ENCODE assay signal across 8 cellular contexts in genomic region chr12:53500119-53500775, GRCh38. TPM values are rescaled to one million over a fixed set of nuclear protein-coding genes. Genes with fewer than 3 reads are reported as not detected.
A peak's percentile ranks its signal among the peaks of the same experiment; 100 is the strongest.
DNase-seq lines count a peak whose midpoint lies in the region; ATAC-seq and TF ChIP-seq lines count a peak whose summit lies in the region.

No MANE protein-coding gene starts in this region.

- H3K27ac ChIP-seq in ascending aorta (peak overlapping the region; percentile 94 to 98), spleen (peak overlapping the region; percentile 91 to 98 (median 96))

- H3K4me1 ChIP-seq in ascending aorta (peaks cover 17 to 31% of the 10 kb centered on the region in 2 donors), spleen (peaks cover 7 to 77% (median 50%) of the 10 kb centered on the region in 6 donors)

- H3K27me3 ChIP-seq in ascending aorta (no peaks in the 10 kb centered on the region), spleen (replicated peaks in 1 of 7) (no peaks in the 10 kb centered on the region)

- H3K4me3 ChIP-seq in ascending aorta = peak overlapping the region; percentile 69 to 74
- peak overlapping the region; percentile 74 for H3K4me3 ChIP-seq in iPS-18c (ENCODE audit: insufficient read depth, low read depth, low read length)
- peak overlapping the region; percentile 53 to 87 (median 66) for H3K4me3 ChIP-seq in spleen

- TF ChIP-seq CTCF in ascending aorta (IDR thresholded peaks at IDR 0.05) (no peak), spleen (IDR thresholded peaks at IDR 0.05 in 8 of 11, conservative IDR thresholded peaks at IDR 0.05 in 3 of 11) (no peak)

- WGBS in spleen, 5 donors = 1 to 7% (median 2%) methylated on average over 9 to 18 of the region's 18 CpGs

- DNase-seq in ELR (ENCODE audit: low read depth) (peak; percentile 68), M059J (ENCODE audit: low read depth) (peak; percentile 65), ascending aorta (ENCODE audit: low spot score in 2 of 2) (peak in 1 of 2 donors; percentile 86), spleen (no peak), NCI-H1436 (lab: John Stamatoyannopoulos, UW) (no peak), NCI-H524 (lab: John Stamatoyannopoulos, UW) (no peak)

- no peak for ATAC-seq in HG02678 (IDR thresholded peaks at IDR 0.05; ENCODE audit: unreplicated experiment)

- TF ChIP-seq POLR2A in spleen (IDR thresholded peaks at IDR 0.05) = peak in 2 of 3 donors; percentile 89 to 91

- H3K9me3 ChIP-seq in ascending aorta = no peaks in the 10 kb centered on the region
- H3K9me3 ChIP-seq in iPS-18c (ENCODE audit: control insufficient read depth, insufficient read depth, low read length) = no peaks in the 10 kb centered on the region
- H3K9me3 ChIP-seq in spleen = no peaks in the 10 kb centered on the region

- intact Hi-C loops in ascending aorta (cut with DNase I) (loop anchor here (1.0 to 5.0 kb wide), 4 partner anchors 48 to 453 kb away; partner anchors contain the start of genes PCBP2 and PRR13), spleen (cut with DNase I; ENCODE audit: low total_unique reads) (loop anchor here (10.0 kb wide), 1 partner anchor 45 kb away; the partner anchor contains the start of gene PCBP2)

- no peaks in the 10 kb centered on the region for H3K36me3 ChIP-seq in ascending aorta
- H3K36me3 ChIP-seq in spleen = peaks cover 0 to 25% (median 11%) of the 10 kb centered on the region in 6 donors

RNA-seq across cellular contexts. Expression of gene TARBP2, which starts 0.8 kb away (rescaled TPM):
- total RNA-seq in M059J (2014; rRNA removed; shearing (Covaris generic)) = 29.4 and 31.7 TPM in 2 replicates
- total RNA-seq in ascending aorta (32.9 TPM), spleen (10 to 100 TPM; 25.9 to 43.7 (median 31.8) TPM)
- polyA plus RNA-seq in spleen = 10 to 100 TPM; 29.0 to 57.1 (median 42.7) TPM

RNA-seq across cellular contexts. Expression of gene MAP3K12, which starts 1.0 kb away (rescaled TPM):
- 5.6 and 7.7 TPM in 2 replicates for total RNA-seq in M059J (2014; rRNA removed; shearing (Covaris generic))
- total RNA-seq in ascending aorta (20.8 TPM), spleen (10 to 100 TPM; 13.6 to 27.4 (median 20.8) TPM)
- polyA plus RNA-seq in spleen = 10 to 100 TPM in 2 of 3 donors, 1 to 10 TPM in 1; 8.0 to 13.7 (median 10.9) TPM

RNA-seq across cellular contexts. Expression of gene NPFF, which starts 7.0 kb away (rescaled TPM):
- not detected in 2 replicates for total RNA-seq in M059J (2014; rRNA removed; shearing (Covaris generic))
- total RNA-seq in ascending aorta (2.8 TPM), spleen (not detected)
- 1 to 10 TPM in 2 of 3 donors, under 1 TPM in 1; 0.49 to 2.0 (median 1.3) TPM for polyA plus RNA-seq in spleen

RNA-seq across cellular contexts. Expression of gene PCBP2, which starts 48.3 kb away (rescaled TPM):
- total RNA-seq in M059J (2014; rRNA removed; shearing (Covaris generic)) = 90.2 and 194 TPM in 2 replicates
- total RNA-seq in ascending aorta = 354 TPM
- 100 to 1,000 TPM; 547 to 779 (median 652) TPM for total RNA-seq in spleen
- 100 to 1,000 TPM; 449 to 459 (median 459) TPM for polyA plus RNA-seq in spleen

RNA-seq across cellular contexts. Expression of gene PRR13, which starts 58.7 kb away (rescaled TPM):
- total RNA-seq in M059J (2014; rRNA removed; shearing (Covaris generic)) = 145 and 146 TPM in 2 replicates
- total RNA-seq in ascending aorta (20.6 TPM), spleen (100 to 1,000 TPM; 127 to 230 (median 197) TPM)
- 100 to 1,000 TPM; 217 to 262 (median 223) TPM for polyA plus RNA-seq in spleen

Comparison
In these comparisons a context has a peak if more than half of its experiments do, and no peak if none do; other contexts are left out.
1. DNase-seq: peak in ELR (single experiment) and M059J (single experiment); none in spleen (single experiment), NCI-H1436 (single experiment) and NCI-H524 (0 of 2).
2. Peak in every context shown above with its lines, with median percentiles within 50 percentile points of each other: H3K4me3 ChIP-seq.